Comparison of ENCODE assay signal across 17 cellular contexts in genomic region chr16:2275476-2276450, GRCh38.
"Had no signal": no experiment of that assay in that cellular context is flagged by ENCODE, and none has a peak within 500 bp of the region (broad histone marks: within the 10 kb centered on the region; RNA-seq: fewer than 3 reads in every experiment).

No MANE protein-coding gene starts in this region.

- DNase-seq: activated CD4-positive, alpha-beta memory T cell treated with anti-CD3 and anti-CD28 coated beads for 36 hours; activated T-cell treated with anti-CD3 and anti-CD28 coated beads for 4 hours; foreskin keratinocyte; kidney; mesenchymal stem cell; stimulated activated CD4-positive, alpha-beta T cell treated with anti-CD3 and anti-CD28 coated beads, Interleukin-2, amount 100 ng/mL, for 48 hours; stimulated activated naive CD8-positive, alpha-beta T cell treated with anti-CD3 and anti-CD28 coated beads, Interleukin-15, amount 100 ng/mL, for 72 hours; T-helper 17 cell; trophoblast cell had no signal

- ATAC-seq: foreskin keratinocyte; naive thymus-derived CD8-positive, alpha-beta T cell; stimulated activated naive CD8-positive, alpha-beta T cell treated with anti-CD3 and anti-CD28 coated beads, Interleukin-15, amount 100 ng/mL, for 72 hours; T-helper 17 cell had no signal

- H3K9me3 Mint-ChIP-seq: activated CD4-positive, alpha-beta memory T cell treated with anti-CD3 and anti-CD28 coated beads for 36 hours; activated T-helper 1 cell treated with anti-CD3 and anti-CD28 coated beads, Interleukin-12 subunit alpha, Interleukin-12 subunit beta, Interleukin-2, Interleukin-4 antibody, amounts not matched to agents 30 ng/mL and 10 ng/mL and 1 ng/mL, durations not matched to agents 14 hours and 24 hours and 36 hours; naive thymus-derived CD8-positive, alpha-beta T cell; stimulated activated naive CD8-positive, alpha-beta T cell treated with anti-CD3 and anti-CD28 coated beads, Interleukin-15, amount 100 ng/mL, for 72 hours had no signal

- H3K36me3 Mint-ChIP-seq: activated CD4-positive, alpha-beta memory T cell treated with anti-CD3 and anti-CD28 coated beads for 36 hours; activated naive CD8-positive, alpha-beta T cell; naive thymus-derived CD8-positive, alpha-beta T cell had no signal

- H3K36me3 ChIP-seq: cardiac muscle cell, vagina had no signal

- H3K27me3 Mint-ChIP-seq: activated CD4-positive, alpha-beta memory T cell treated with anti-CD3 and anti-CD28 coated beads for 36 hours; activated naive CD8-positive, alpha-beta T cell; naive thymus-derived CD8-positive, alpha-beta T cell; stimulated activated naive CD8-positive, alpha-beta T cell treated with anti-CD3 and anti-CD28 coated beads, Interleukin-15, amount 100 ng/mL, for 72 hours; T-helper 17 cell had no signal

- H3K27ac Mint-ChIP-seq: activated CD4-positive, alpha-beta memory T cell treated with anti-CD3 and anti-CD28 coated beads for 36 hours; activated naive CD8-positive, alpha-beta T cell; activated T-helper 1 cell treated with anti-CD3 and anti-CD28 coated beads, Interleukin-12 subunit alpha, Interleukin-12 subunit beta, Interleukin-2, Interleukin-4 antibody, amounts not matched to agents 30 ng/mL and 10 ng/mL and 1 ng/mL, durations not matched to agents 14 hours and 24 hours and 36 hours; T-helper 17 cell had no signal

- H3K4me3 ChIP-seq: cardiac muscle cell, skin epidermis, suprapubic skin, vagina had no signal

- H3K27me3 ChIP-seq: cardiac muscle cell, suprapubic skin, vagina had no signal

- H3K27ac ChIP-seq: cardiac muscle cell, foreskin keratinocyte, skin epidermis, suprapubic skin, vagina, VCaP had no signal

- H3K4me1 Mint-ChIP-seq: stimulated activated naive CD8-positive, alpha-beta T cell treated with anti-CD3 and anti-CD28 coated beads, Interleukin-15, amount 100 ng/mL, for 72 hours; T-helper 17 cell had no signal

- H3K4me3 Mint-ChIP-seq: activated CD4-positive, alpha-beta memory T cell treated with anti-CD3 and anti-CD28 coated beads for 36 hours; activated naive CD8-positive, alpha-beta T cell; activated T-helper 1 cell treated with anti-CD3 and anti-CD28 coated beads, Interleukin-12 subunit alpha, Interleukin-12 subunit beta, Interleukin-2, Interleukin-4 antibody, amounts not matched to agents 30 ng/mL and 10 ng/mL and 1 ng/mL, durations not matched to agents 14 hours and 24 hours and 36 hours; naive thymus-derived CD8-positive, alpha-beta T cell; stimulated activated naive CD8-positive, alpha-beta T cell treated with anti-CD3 and anti-CD28 coated beads, Interleukin-15, amount 100 ng/mL, for 72 hours; T-helper 17 cell had no signal
